In genomic region chr4:141768954-141769353, GRCh38 we compare ENCODE assay signal across 1 cellular context.
TF ChIP-seq lines count a peak whose summit lies in the region.

No MANE protein-coding gene starts in this region.

TF ChIP-seq in HCT116, 20 proteins besides CTCF, POLR2A, EP300 and RAD21:
- TF ChIP-seq REST (IDR thresholded peaks at IDR 0.05; ENCODE audit: low read depth) (no peak), ELF1 (IDR thresholded peaks at IDR 0.05; ENCODE audit: borderline replicate concordance, low read depth) (no peak), YY1 (IDR thresholded peaks at IDR 0.05; ENCODE audit: extremely low read depth, insufficient replicate concordance, low read depth, low read length) (no peak), JUND (IDR thresholded peaks at IDR 0.05) (no peak), ZNF274 (IDR thresholded peaks at IDR 0.05; ENCODE audit: low read depth, low read length) (no peak), SIN3A (IDR thresholded peaks at IDR 0.05; ENCODE audit: low read depth) (no peak), CEBPB (IDR thresholded peaks at IDR 0.05; ENCODE audit: low read depth) (no peak), FOSL1 (IDR thresholded peaks at IDR 0.05; ENCODE audit: low read depth) (no peak), EZH2 (IDR thresholded peaks at IDR 0.05) (no peak), CBX3 (IDR thresholded peaks at IDR 0.05; ENCODE audit: low read depth) (no peak), TCF7L2 (IDR thresholded peaks at IDR 0.05; ENCODE audit: borderline replicate concordance, extremely low read depth, insufficient read depth, insufficient read length) (no peak), ZFX (IDR thresholded peaks at IDR 0.05) (no peak), EGR1 (IDR thresholded peaks at IDR 0.05; ENCODE audit: low read depth) (no peak), SRF (IDR thresholded peaks at IDR 0.05; ENCODE audit: low read depth) (no peak), SP1 (IDR thresholded peaks at IDR 0.05; ENCODE audit: low read depth) (no peak), POLR2AphosphoS5 (IDR thresholded peaks at IDR 0.05; ENCODE audit: low read depth, low read length) (no peak), EZH2phosphoT487 (IDR thresholded peaks at IDR 0.05; ENCODE audit: borderline replicate concordance) (no peak)
- TF ChIP-seq, protein P1, sequence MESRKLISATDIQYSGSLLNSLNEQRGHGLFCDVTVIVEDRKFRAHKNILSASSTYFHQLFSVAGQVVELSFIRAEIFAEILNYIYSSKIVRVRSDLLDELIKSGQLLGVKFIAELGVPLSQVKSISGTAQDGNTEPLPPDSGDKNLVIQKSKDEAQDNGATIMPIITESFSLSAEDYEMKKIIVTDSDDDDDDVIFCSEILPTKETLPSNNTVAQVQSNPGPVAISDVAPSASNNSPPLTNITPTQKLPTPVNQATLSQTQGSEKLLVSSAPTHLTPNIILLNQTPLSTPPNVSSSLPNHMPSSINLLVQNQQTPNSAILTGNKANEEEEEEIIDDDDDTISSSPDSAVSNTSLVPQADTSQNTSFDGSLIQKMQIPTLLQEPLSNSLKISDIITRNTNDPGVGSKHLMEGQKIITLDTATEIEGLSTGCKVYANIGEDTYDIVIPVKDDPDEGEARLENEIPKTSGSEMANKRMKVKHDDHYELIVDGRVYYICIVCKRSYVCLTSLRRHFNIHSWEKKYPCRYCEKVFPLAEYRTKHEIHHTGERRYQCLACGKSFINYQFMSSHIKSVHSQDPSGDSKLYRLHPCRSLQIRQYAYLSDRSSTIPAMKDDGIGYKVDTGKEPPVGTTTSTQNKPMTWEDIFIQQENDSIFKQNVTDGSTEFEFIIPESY (IDR thresholded peaks at IDR 0.05; ENCODE audit: extremely low read depth, insufficient replicate concordance, low read length), result no peak
- TF ChIP-seq, protein P2, sequence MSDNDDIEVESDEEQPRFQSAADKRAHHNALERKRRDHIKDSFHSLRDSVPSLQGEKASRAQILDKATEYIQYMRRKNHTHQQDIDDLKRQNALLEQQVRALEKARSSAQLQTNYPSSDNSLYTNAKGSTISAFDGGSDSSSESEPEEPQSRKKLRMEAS (IDR thresholded peaks at IDR 0.05), result no peak
- TF ChIP-seq, protein P3, sequence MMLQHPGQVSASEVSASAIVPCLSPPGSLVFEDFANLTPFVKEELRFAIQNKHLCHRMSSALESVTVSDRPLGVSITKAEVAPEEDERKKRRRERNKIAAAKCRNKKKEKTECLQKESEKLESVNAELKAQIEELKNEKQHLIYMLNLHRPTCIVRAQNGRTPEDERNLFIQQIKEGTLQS (IDR thresholded peaks at IDR 0.05), result no peak
